Comparison of ENCODE assay signal across 21 cellular contexts in the genomic region with DNA sequence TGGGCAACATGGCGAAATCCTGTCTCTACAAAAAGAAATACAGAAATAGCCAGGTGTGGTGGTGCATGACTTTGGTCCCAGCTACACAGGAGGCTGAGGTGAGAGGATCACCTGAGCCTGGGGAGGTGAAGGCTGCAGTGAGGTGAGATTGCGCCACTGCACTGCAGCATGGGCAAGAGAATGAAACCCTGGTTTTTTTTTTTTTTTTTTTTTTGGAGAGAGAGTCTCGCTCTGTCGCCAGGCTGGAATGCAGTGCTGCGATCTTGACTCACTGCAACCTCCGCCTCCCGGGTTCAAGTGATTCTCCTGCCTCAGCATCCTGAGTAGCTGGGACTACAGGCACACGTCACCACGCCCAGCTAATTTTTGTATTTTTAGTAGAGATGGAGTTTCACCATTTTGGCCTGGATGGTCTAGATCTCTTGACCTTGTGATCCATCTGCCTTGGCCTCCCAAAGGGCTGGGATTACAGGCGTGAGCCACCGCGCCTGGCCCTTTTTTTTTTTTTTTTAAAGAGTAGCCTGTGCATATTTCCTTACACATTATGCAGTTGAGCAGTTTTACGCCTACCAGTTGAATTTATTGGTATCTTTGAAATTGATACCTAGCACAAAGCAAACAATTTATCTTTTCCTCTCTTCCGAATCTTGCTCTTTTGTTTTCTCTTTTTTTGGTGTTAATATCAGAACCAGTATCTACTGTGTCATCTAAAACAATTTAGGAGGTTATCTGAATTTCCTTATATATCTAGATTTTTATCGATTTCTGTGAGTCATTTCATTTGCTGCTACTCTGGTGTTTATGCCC. TPM values are rescaled to one million over a fixed set of nuclear protein-coding genes. Genes with fewer than 3 reads are reported as not detected.
DNase-seq lines count a peak whose midpoint lies in the region; ATAC-seq, FAIRE-seq and TF ChIP-seq lines count a peak whose summit lies in the region.
"Had no signal": no experiment of that assay in that cellular context is flagged by ENCODE, and none has a peak within 500 bp of the region (broad histone marks: within the 10 kb centered on the region; RNA-seq: fewer than 3 reads in every experiment).

No MANE protein-coding gene starts in this region.

- H3K4me1 ChIP-seq in esophagus muscularis mucosa = no peaks in the 10 kb centered on the region
- peaks cover 3% of the 10 kb centered on the region for H3K4me1 ChIP-seq in osteoblast (ENCODE audit: insufficient read depth, low read length)

- FAIRE-seq in H54 (lab: Jason Lieb, UNC) = peak; percentile 70
- FAIRE-seq: GM12891, K562 had no signal

- in situ Hi-C loops in Caki2 (cut with HindIII; ENCODE audit: low pct_unique_long_range_greater_than_20kb, low sequenced_read_pairs) = no loop called here

- H3K27me3 ChIP-seq in esophagus muscularis mucosa (no peaks in the 10 kb centered on the region), osteoblast (ENCODE audit: insufficient read depth, low read length) (no peaks in the 10 kb centered on the region)

- no peaks in the 10 kb centered on the region for H3K79me2 ChIP-seq in osteoblast (ENCODE audit: insufficient read depth, low read length)

- DNase-seq in Caki2 (ENCODE audit: low read depth) (peak; percentile 57), H54 (ENCODE audit: insufficient read length, low spot score) (no peak), M059J (ENCODE audit: low read depth) (peak; percentile 9), glomerular visceral epithelial cell (ENCODE audit: extremely low spot score) (peak; percentile 33), esophagus muscularis mucosa (ENCODE audit: extremely low spot score) (no peak), osteoblast (ENCODE audit: insufficient read length, low spot score, missing footprints) (no peak), DMS79 (lab: John Stamatoyannopoulos, UW) (no peak)
- DNase-seq: AML-193; DND-41; GOT3; NCI-H1694 treated with DMSO at 0.1 percent for 48 hours; NCI-H2107; NCI-H510A; NCI-H748 treated with DMSO at 0.1 percent for 48 hours; NK-92 treated with Interleukin-12 subunit alpha and Interleukin-12 subunit beta, amount 100 ng/mL, for 24 hours; SHP77 had no signal

- no peak overlapping the region for H2AFZ ChIP-seq in osteoblast (ENCODE audit: low read length)

- no peak for TF ChIP-seq CTCF in esophagus muscularis mucosa (IDR thresholded peaks at IDR 0.05)
- TF ChIP-seq CTCF in osteoblast (IDR thresholded peaks at IDR 0.05; ENCODE audit: extremely low read depth, low read depth, low read length) = no peak

- ATAC-seq in GM19467 (IDR thresholded peaks at IDR 0.05; ENCODE audit: unreplicated experiment) = no peak
- ATAC-seq: K562 had no signal

- intact Hi-C loops in esophagus muscularis mucosa (cut with DNase I) = no loop called here

- H3K9me3 ChIP-seq in esophagus muscularis mucosa = no peaks in the 10 kb centered on the region
- no peaks in the 10 kb centered on the region for H3K9me3 ChIP-seq in osteoblast (ENCODE audit: low read depth, low read length)

- H3K36me3 ChIP-seq in esophagus muscularis mucosa = no peaks in the 10 kb centered on the region
- no peaks in the 10 kb centered on the region for H3K36me3 ChIP-seq in osteoblast (ENCODE audit: insufficient read depth, low read length)

- H3K27ac ChIP-seq in esophagus muscularis mucosa (replicated peaks in 1 of 4) (no peak overlapping the region), osteoblast (ENCODE audit: low read depth, low read length) (no peak overlapping the region)
- H3K27ac ChIP-seq: C4-2B, SK-N-MC had no signal

- no peak overlapping the region for H3K4me2 ChIP-seq in osteoblast (ENCODE audit: insufficient read depth, low read length)

- no peaks in the 10 kb centered on the region for H4K20me1 ChIP-seq in osteoblast (ENCODE audit: insufficient read depth, low read length)

- 96% methylated on average over 15 of the region's 15 CpGs for WGBS in esophagus muscularis mucosa

- TF ChIP-seq EP300 in esophagus muscularis mucosa (IDR thresholded peaks at IDR 0.05) = no peak

- TF ChIP-seq POLR2A in H54 (IDR thresholded peaks at IDR 0.05; ENCODE audit: low read depth, low read length) (no peak), esophagus muscularis mucosa (IDR thresholded peaks at IDR 0.05; ENCODE audit: low read depth) (no peak)

- H3K4me3 ChIP-seq in esophagus muscularis mucosa (no peak overlapping the region), osteoblast (ENCODE audit: insufficient read depth, low read length) (no peak overlapping the region)
- H3K4me3 ChIP-seq: K562, SK-N-MC had no signal

RNA-seq across cellular contexts. Expression of gene HELLS, which starts 22.3 kb away (rescaled TPM):
- 59.2 and 74.8 TPM in 2 replicates for total RNA-seq in Caki2 (2014; rRNA removed; shearing (Covaris generic); ENCODE audit: low replicate concordance)
- total RNA-seq in M059J (2014; rRNA removed; shearing (Covaris generic)) = 52.8 and 95.2 TPM in 2 replicates
- total RNA-seq in esophagus muscularis mucosa (1 to 10 TPM; 1.3 to 1.7 (median 1.4) TPM), osteoblast (5.8 and 9.4 TPM in 2 replicates)

Comparison
In these comparisons a context has a peak if more than half of its experiments do, and no peak if none do; other contexts are left out.
1. DNase-seq: peak in Caki2 (single experiment), M059J (single experiment) and glomerular visceral epithelial cell (single experiment); none in H54 (single experiment), esophagus muscularis mucosa (single experiment), osteoblast (single experiment) and DMS79 (single experiment).